Comparison of ENCODE assay signal across 9 cellular contexts in genomic region chr17:66580178-66580577, GRCh38.
DNase-seq lines count a peak whose midpoint lies in the region; ATAC-seq, FAIRE-seq and TF ChIP-seq lines count a peak whose summit lies in the region.
"Had no signal": no experiment of that assay in that cellular context is flagged by ENCODE, and none has a peak within 500 bp of the region (broad histone marks: within the 10 kb centered on the region; RNA-seq: fewer than 3 reads in every experiment).

No MANE protein-coding gene starts in this region.

- H3K27ac ChIP-seq in left lung (peak overlapping the region in 1 of 2 donors; percentile 13), thoracic aorta (peak overlapping the region; percentile 26 to 59)
- H3K27ac ChIP-seq: HL-60 had no signal

- H3K27me3 ChIP-seq in left lung: no peaks in the 10 kb centered on the region
- no peaks in the 10 kb centered on the region for H3K27me3 ChIP-seq in thoracic aorta (replicated peaks; ENCODE audit: insufficient read depth)

- H3K9me3 ChIP-seq in left lung (no peaks in the 10 kb centered on the region), thoracic aorta (no peaks in the 10 kb centered on the region)

- TF ChIP-seq CTCF in left lung (IDR thresholded peaks at IDR 0.05) (no peak), thoracic aorta (IDR thresholded peaks at IDR 0.05) (no peak)

- H3K4me3 Mint-ChIP-seq in stimulated activated naive CD8-positive, alpha-beta T cell treated with anti-CD3 and anti-CD28 coated beads, Interleukin-15, amount 100 ng/mL, for 72 hours: no peak overlapping the region

- intact Hi-C loops in left lung (cut with DNase I): no loop called here

- ATAC-seq in left lung (peak; percentile 74), thoracic aorta (ENCODE audit: insufficient number of reproducible peaks, low FRiP score, low read depth) (no peak), GM19452 (IDR thresholded peaks at IDR 0.05; ENCODE audit: unreplicated experiment) (no peak)
- ATAC-seq in stimulated activated naive CD8-positive, alpha-beta T cell treated with anti-CD3 and anti-CD28 coated beads, Interleukin-15, amount 100 ng/mL, for 72 hours: no peak

- peak; percentile 88 for FAIRE-seq in HTR-8/SVneo (lab: Jason Lieb, UNC)

- H3K9me3 Mint-ChIP-seq in stimulated activated naive CD8-positive, alpha-beta T cell treated with anti-CD3 and anti-CD28 coated beads, Interleukin-15, amount 100 ng/mL, for 72 hours: peaks cover 12 to 19% of the 10 kb centered on the region in 2 donors

- H3K27me3 Mint-ChIP-seq in stimulated activated naive CD8-positive, alpha-beta T cell treated with anti-CD3 and anti-CD28 coated beads, Interleukin-15, amount 100 ng/mL, for 72 hours: no peaks in the 10 kb centered on the region

- peaks cover 6 to 13% of the 10 kb centered on the region in 2 donors for H3K4me1 ChIP-seq in left lung
- H3K4me1 ChIP-seq in thoracic aorta (ENCODE audit: control insufficient read depth in 1 of 2, low read depth in 2 of 2): peaks cover 15 to 23% of the 10 kb centered on the region in 2 donors

- H3K27ac Mint-ChIP-seq in stimulated activated naive CD8-positive, alpha-beta T cell treated with anti-CD3 and anti-CD28 coated beads, Interleukin-15, amount 100 ng/mL, for 72 hours: no peak overlapping the region

- peaks cover 47% of the 10 kb centered on the region for H3K4me1 Mint-ChIP-seq in stimulated activated naive CD8-positive, alpha-beta T cell treated with anti-CD3 and anti-CD28 coated beads, Interleukin-15, amount 100 ng/mL, for 72 hours

- H3K36me3 ChIP-seq in left lung (no peaks in the 10 kb centered on the region), thoracic aorta (no peaks in the 10 kb centered on the region)

- H3K4me3 ChIP-seq in left lung (no peak overlapping the region), thoracic aorta (peak overlapping the region; percentile 20)

- DNase-seq in HTR-8/SVneo (ENCODE audit: insufficient read length, low spot score): peak; percentile 82
- DNase-seq in ecto neural progenitor cell (ENCODE audit: low spot score): peak; percentile 70
- peak in 1 of 2 donors; percentile 44 for DNase-seq in left lung
- DNase-seq in thoracic aorta (ENCODE audit: low spot score): no peak
- no peak for DNase-seq in stimulated activated naive CD8-positive, alpha-beta T cell treated with anti-CD3 and anti-CD28 coated beads, Interleukin-15, amount 100 ng/mL, for 72 hours
- DNase-seq in activated CD4-positive, alpha-beta T cell treated with anti-CD3 and anti-CD28 coated beads, Interleukin-2, amount 50 U/mL, for 48 hours: no peak
- DNase-seq in H4 (ENCODE audit: low spot score): no peak

Comparison
In these comparisons a context has a peak if more than half of its experiments do, and no peak if none do; other contexts are left out.
1. DNase-seq: peak in HTR-8/SVneo (single experiment) and ecto neural progenitor cell (single experiment); none in thoracic aorta (single experiment), stimulated activated naive CD8-positive, alpha-beta T cell treated with anti-CD3 and anti-CD28 coated beads, Interleukin-15, amount 100 ng/mL, for 72 hours (0 of 2), activated CD4-positive, alpha-beta T cell treated with anti-CD3 and anti-CD28 coated beads, Interleukin-2, amount 50 U/mL, for 48 hours (0 of 2) and H4 (single experiment).